In genomic region chr22:20056696-20057386, GRCh38 we compare ENCODE assay signal across 25 cellular contexts.
"Had no signal": no experiment of that assay in that cellular context is flagged by ENCODE, and none has a peak within 500 bp of the region (broad histone marks: within the 10 kb centered on the region; RNA-seq: fewer than 3 reads in every experiment).

No MANE protein-coding gene starts in this region.

- H3K36me3 Mint-ChIP-seq: activated naive CD4-positive, alpha-beta T cell treated with anti-CD3 and anti-CD28 coated beads, Interleukin-2, amount 50 U/mL, for 72 hours had no signal

- H3K4me3 ChIP-seq: cardiac muscle cell had no signal

- H3K27ac Mint-ChIP-seq: activated CD4-positive, alpha-beta memory T cell treated with anti-CD3 and anti-CD28 coated beads for 36 hours; activated CD4-positive, alpha-beta T cell treated with anti-CD3 and anti-CD28 coated beads, Interleukin-2, amount 10 ng/mL, durations not matched to agents 7 days and 5 days; activated naive CD4-positive, alpha-beta T cell treated with anti-CD3 and anti-CD28 coated beads, Interleukin-2, amount 50 U/mL, for 72 hours; activated naive CD8-positive, alpha-beta T cell treated with anti-CD3 and anti-CD28 coated beads, Interleukin-2, amount 50 U/mL, for 24 hours; brain; T-cell had no signal

- H3K9me3 Mint-ChIP-seq: activated CD4-positive, alpha-beta memory T cell treated with anti-CD3 and anti-CD28 coated beads for 36 hours; activated CD4-positive, alpha-beta T cell treated with anti-CD3 and anti-CD28 coated beads, Interleukin-2, amount 10 ng/mL, durations not matched to agents 7 days and 5 days; activated naive CD4-positive, alpha-beta T cell treated with anti-CD3 and anti-CD28 coated beads, Interleukin-2, amount 50 U/mL, for 72 hours; activated naive CD8-positive, alpha-beta T cell treated with anti-CD3 and anti-CD28 coated beads, Interleukin-2, amount 50 U/mL, for 24 hours; activated T-cell treated with anti-CD3 and anti-CD28 coated beads, Interleukin-2, amount 50 U/mL, for 4 hours; brain; T-cell had no signal

- ATAC-seq: activated naive CD4-positive, alpha-beta T cell treated with anti-CD3 and anti-CD28 coated beads, Interleukin-2, amount 50 U/mL, for 72 hours; activated naive CD8-positive, alpha-beta T cell treated with anti-CD3 and anti-CD28 coated beads, Interleukin-2, amount 50 U/mL, for 24 hours; activated T-cell treated with anti-CD3 and anti-CD28 coated beads, Interleukin-2, amount 50 U/mL, for 4 hours; PC-3; T-cell had no signal

- H3K27me3 ChIP-seq: cardiac muscle cell had no signal

- H3K27ac ChIP-seq: cardiac muscle cell had no signal

- H3K36me3 ChIP-seq: cardiac muscle cell had no signal

- DNase-seq: activated CD4-positive, alpha-beta memory T cell treated with anti-CD3 and anti-CD28 coated beads for 36 hours; activated CD4-positive, alpha-beta T cell treated with anti-CD3 and anti-CD28 coated beads, Interleukin-2, amount 10 ng/mL, durations not matched to agents 7 days and 5 days; activated CD4-positive, CD25-positive, alpha-beta regulatory T cell; activated CD8-positive, alpha-beta memory T cell treated with anti-CD3 and anti-CD28 coated beads for 24 hours; activated effector memory CD4-positive, alpha-beta T cell treated with anti-CD3 and anti-CD28 coated beads, Interleukin-2, amount 50 U/mL, for 16 hours; activated naive CD4-positive, alpha-beta T cell treated with Interleukin-2 at 50 U/mL for 16 hours; activated naive CD8-positive, alpha-beta T cell treated with anti-CD3 and anti-CD28 coated beads, Interleukin-2, amount 50 U/mL, for 24 hours; activated T-cell treated with anti-CD3 and anti-CD28 coated beads, Interleukin-2, amount 50 U/mL, for 4 hours; amygdala; Kasumi-1; KBM-7; NCI-H1930; NCI-H2171; NCI-H2227 treated with DMSO at 0.1 percent for 48 hours; NCI-H446 treated with DMSO at 0.1 percent for 48 hours; NCI-H524 treated with DMSO at 0.1 percent for 48 hours; NCI-H748 treated with DMSO at 0.1 percent for 48 hours; PC-3; SHP77 treated with DMSO at 0.1 percent for 48 hours; T-cell; T-helper 2 cell; T1000 had no signal

- H3K4me3 Mint-ChIP-seq: activated CD4-positive, alpha-beta memory T cell treated with anti-CD3 and anti-CD28 coated beads for 36 hours; activated CD4-positive, alpha-beta T cell treated with anti-CD3 and anti-CD28 coated beads, Interleukin-2, amount 10 ng/mL, durations not matched to agents 7 days and 5 days; activated naive CD8-positive, alpha-beta T cell treated with anti-CD3 and anti-CD28 coated beads, Interleukin-2, amount 50 U/mL, for 24 hours; activated T-cell treated with anti-CD3 and anti-CD28 coated beads, Interleukin-2, amount 50 U/mL, for 4 hours; brain; T-cell had no signal

- H3K27me3 Mint-ChIP-seq: activated CD4-positive, alpha-beta memory T cell treated with anti-CD3 and anti-CD28 coated beads for 36 hours; activated CD4-positive, alpha-beta T cell treated with anti-CD3 and anti-CD28 coated beads, Interleukin-2, amount 10 ng/mL, durations not matched to agents 7 days and 5 days; activated naive CD8-positive, alpha-beta T cell treated with anti-CD3 and anti-CD28 coated beads, Interleukin-2, amount 50 U/mL, for 24 hours; T-cell had no signal
